ENCODE assay signal across 12 cellular contexts in the genomic region with DNA sequence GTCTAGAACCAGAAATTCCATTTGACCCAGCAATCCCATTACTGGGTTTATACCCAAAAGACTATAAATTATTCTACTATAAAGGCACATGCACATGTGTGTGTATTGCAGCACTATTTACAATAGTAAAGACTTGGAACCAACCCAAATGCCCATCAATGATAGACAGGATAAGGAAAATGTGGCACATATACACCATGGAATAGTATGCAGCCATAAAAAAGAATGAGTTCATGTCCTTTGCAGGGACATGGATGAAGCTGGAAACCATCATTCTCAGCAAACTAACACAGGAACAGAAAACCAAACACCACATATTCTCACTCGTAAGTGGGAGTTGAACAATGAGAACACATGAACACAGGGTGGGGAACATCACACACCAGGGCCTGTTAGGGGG. TPM values are rescaled to one million over a fixed set of nuclear protein-coding genes. Genes with fewer than 3 reads are reported as not detected.
"Had no signal": no experiment of that assay in that cellular context is flagged by ENCODE, and none has a peak within 500 bp of the region (broad histone marks: within the 10 kb centered on the region; RNA-seq: fewer than 3 reads in every experiment).

No MANE protein-coding gene starts in this region.

RNA-seq across cellular contexts. Expression of gene XCL2, which starts 57.0 kb away (rescaled TPM):
- total RNA-seq: activated naive CD4-positive, alpha-beta T cell treated with anti-CD3 and anti-CD28 coated beads for 36 hours; activated T-helper 17 cell treated with anti-CD3 and anti-CD28 coated beads, Interleukin-2, amount 50 U/mL, for 72 hours; ascending aorta; astrocyte; body of pancreas; bronchial epithelial cell; cardiac muscle cell; cardiac septum; cerebellum; chondrocyte had no signal
- polyA plus RNA-seq: adipose tissue, aorta had no signal
